18 cellular contexts compared by ENCODE assay signal in genomic region chr15:90427185-90427584, GRCh38.
"Had no signal": no experiment of that assay in that cellular context is flagged by ENCODE, and none has a peak within 500 bp of the region (broad histone marks: within the 10 kb centered on the region; RNA-seq: fewer than 3 reads in every experiment).

No MANE protein-coding gene starts in this region.

- H3K27me3 ChIP-seq: esophagus squamous epithelium, pancreas, right lobe of liver, spleen, tibial artery, upper lobe of right lung, vagina had no signal

- H3K27me3 Mint-ChIP-seq: dendritic cell treated with granulocyte-macrophage colony-stimulating factor and Interleukin-4, amounts not matched to agents 40 ng/mL and 50 ng/mL, for 4 days; progenitor cell of endocrine pancreas; stimulated activated memory B cell treated with anti-CD40 and anti-IgM and Interleukin-4, amounts not matched to agents 10 μg/mL and 1 μg/mL and 100 μg/mL, for 72 hours; stimulated activated naive CD8-positive, alpha-beta T cell treated with anti-CD3 and anti-CD28 coated beads, Interleukin-15, Interleukin-2, amounts not matched to agents 100 ng/mL and 50 ng/mL, for 24 hours had no signal

- H3K9me3 Mint-ChIP-seq: dendritic cell treated with granulocyte-macrophage colony-stimulating factor and Interleukin-4, amounts not matched to agents 40 ng/mL and 50 ng/mL, for 4 days; nephron; stimulated activated memory B cell treated with anti-CD40 and anti-IgM and Interleukin-4, amounts not matched to agents 10 μg/mL and 1 μg/mL and 100 μg/mL, for 72 hours; stimulated activated naive CD8-positive, alpha-beta T cell treated with anti-CD3 and anti-CD28 coated beads, Interleukin-15, Interleukin-2, amounts not matched to agents 100 ng/mL and 50 ng/mL, for 24 hours had no signal

- ATAC-seq: pancreas; right lobe of liver; stimulated activated memory B cell treated with anti-CD40 and anti-IgM and Interleukin-4, amounts not matched to agents 10 μg/mL and 1 μg/mL and 100 μg/mL, for 72 hours; upper lobe of right lung had no signal

- H3K27ac Mint-ChIP-seq: dendritic cell treated with granulocyte-macrophage colony-stimulating factor and Interleukin-4, amounts not matched to agents 40 ng/mL and 50 ng/mL, for 4 days; nephron; progenitor cell of endocrine pancreas; stimulated activated memory B cell treated with anti-CD40 and anti-IgM and Interleukin-4, amounts not matched to agents 10 μg/mL and 1 μg/mL and 100 μg/mL, for 72 hours had no signal

- DNase-seq: esophagus squamous epithelium; foreskin fibroblast; mammary epithelial cell; occipital lobe; pancreas; right lobe of liver; spleen; stimulated activated CD4-positive, alpha-beta T cell treated with anti-CD3 and anti-CD28 coated beads, Interleukin-15, amount 100 ng/mL, for 24 hours; stimulated activated CD4-positive, alpha-beta T cell treated with anti-CD3 and anti-CD28 coated beads, Interleukin-1b, Interleukin-23, amount 100 ng/mL, for 48 hours; stimulated activated CD4-positive, alpha-beta T cell treated with anti-CD3 and anti-CD28 coated beads, Interleukin-4, amount 100 ng/mL, for 24 hours; tibial artery; upper lobe of right lung had no signal

- H3K36me3 ChIP-seq: pancreas had no signal

- H3K27ac ChIP-seq: esophagus squamous epithelium, pancreas, right lobe of liver, spleen, upper lobe of right lung, vagina had no signal

- H3K9me3 ChIP-seq: esophagus squamous epithelium, pancreas, right lobe of liver, spleen, tibial artery, upper lobe of right lung, vagina had no signal

- H3K4me3 ChIP-seq: esophagus squamous epithelium, pancreas, right lobe of liver, spleen, tibial artery, upper lobe of right lung, vagina had no signal

- H3K4me3 Mint-ChIP-seq: dendritic cell treated with granulocyte-macrophage colony-stimulating factor and Interleukin-4, amounts not matched to agents 40 ng/mL and 50 ng/mL, for 4 days; nephron; stimulated activated memory B cell treated with anti-CD40 and anti-IgM and Interleukin-4, amounts not matched to agents 10 μg/mL and 1 μg/mL and 100 μg/mL, for 72 hours; stimulated activated naive CD8-positive, alpha-beta T cell treated with anti-CD3 and anti-CD28 coated beads, Interleukin-15, Interleukin-2, amounts not matched to agents 100 ng/mL and 50 ng/mL, for 24 hours had no signal
